In the genomic region with DNA sequence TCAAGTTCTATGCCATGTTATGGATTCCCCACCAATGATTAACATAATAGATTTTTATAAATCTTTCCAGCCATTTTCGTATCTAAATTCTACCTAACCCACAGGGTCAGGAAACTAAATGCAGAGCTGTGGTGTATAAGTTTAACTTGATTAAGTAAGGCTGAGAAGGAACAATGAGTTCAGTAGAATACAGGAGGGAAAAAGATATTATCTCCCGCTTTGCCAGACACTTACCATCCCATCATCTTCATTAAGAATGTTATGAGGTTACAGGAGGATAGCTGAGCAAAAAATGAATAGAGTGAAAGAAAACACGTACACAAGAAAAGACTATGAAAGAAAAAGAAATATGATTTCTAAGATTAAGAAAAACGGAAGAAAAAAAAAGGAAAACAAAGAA, we compare ENCODE assay signal across 21 cellular contexts. TPM values are rescaled to one million over a fixed set of nuclear protein-coding genes. Genes with fewer than 3 reads are reported as not detected.
DNase-seq lines count a peak whose midpoint lies in the region; ATAC-seq and TF ChIP-seq lines count a peak whose summit lies in the region.
"Had no signal": no experiment of that assay in that cellular context is flagged by ENCODE, and none has a peak within 500 bp of the region (broad histone marks: within the 10 kb centered on the region; RNA-seq: fewer than 3 reads in every experiment).

No MANE protein-coding gene starts in this region.

- no peaks in the 10 kb centered on the region; the same call in 1 of the 2 replicates for H4K20me1 ChIP-seq in SK-N-SH (ENCODE audit: insufficient read depth)
- H4K20me1 ChIP-seq: BLaER1 had no signal

- no peak for TF ChIP-seq CTCF in SK-N-SH (IDR thresholded peaks at IDR 0.05)
- TF ChIP-seq CTCF in natural killer cell (IDR thresholded peaks at IDR 0.05), result no peak

- H3K4me2 ChIP-seq in SK-N-SH, result no peak overlapping the region
- H3K4me2 ChIP-seq: BLaER1 had no signal

- WGBS in SK-N-SH (ENCODE audit: low lambda C conversion rate), result 74% methylated on average over 4 of the region's 4 CpGs

- peak overlapping the region in 1 of 2 experiments; percentile 67; a peak in 2 of 4 replicates for H3K27ac ChIP-seq in SK-N-SH (ENCODE audit: low read depth in 2 of 2, low read length in 1 of 2)
- H3K27ac ChIP-seq: 22Rv1, BLaER1, C4-2B, GM23248 had no signal

- POLR2A ChIA-PET in SK-N-SH (lab: Yijun Ruan, JAX), result no interaction called here
- POLR2A ChIA-PET in naive thymus-derived CD8-positive, alpha-beta T cell (lab: Charles Lee), result no interaction called here

- no peak for TF ChIP-seq RAD21 in SK-N-SH (IDR thresholded peaks at IDR 0.05; ENCODE audit: low read length)

- peak in 1 of 2 experiments; percentile 34; a peak in 1 of 4 replicates for TF ChIP-seq EP300 in SK-N-SH (IDR thresholded peaks at IDR 0.05; ENCODE audit: borderline replicate concordance in 1 of 2, low read depth in 1 of 2, low read length in 1 of 2)

- ATAC-seq in SK-N-SH treated with all-trans-retinoic acid at 6 μM for 48 hours (no peak), natural killer cell (no peak)
- no peak for ATAC-seq in natural killer cell treated with Interleukin-12 subunit alpha and Interleukin-12 subunit beta and Interleukin-15 and Interleukin-18, amount 100 ng/mL, for 72 hours
- no peak for ATAC-seq in naive thymus-derived CD8-positive, alpha-beta T cell
- ATAC-seq: GM12878 had no signal

- peak overlapping the region; percentile 39 to 43 for H3K27ac Mint-ChIP-seq in natural killer cell treated with Interleukin-12 subunit alpha and Interleukin-12 subunit beta and Interleukin-15 and Interleukin-18, amount 100 ng/mL, for 72 hours
- peak overlapping the region in 1 of 2 donors; percentile 3 for H3K27ac Mint-ChIP-seq in natural killer cell
- peak overlapping the region in 7 of 10 donors; percentile 27 to 69 (median 33) for H3K27ac Mint-ChIP-seq in naive thymus-derived CD8-positive, alpha-beta T cell
- H3K27ac Mint-ChIP-seq: B cell; CD4-positive, alpha-beta T cell had no signal

- H3K27me3 ChIP-seq in SK-N-SH (ENCODE audit: insufficient read depth), result no peaks in the 10 kb centered on the region
- H3K27me3 ChIP-seq: BLaER1 had no signal

- H3F3A ChIP-seq in SK-N-SH (replicated peaks; ENCODE audit: insufficient read depth), result peaks cover 14% of the 10 kb centered on the region

- no peak overlapping the region for H2AFZ ChIP-seq in SK-N-SH (ENCODE audit: low read depth)
- H2AFZ ChIP-seq: GM23248 had no signal

- DNase-seq in SK-N-SH, result peak; percentile 36
- DNase-seq in natural killer cell treated with Interleukin-12 subunit alpha and Interleukin-12 subunit beta and Interleukin-15 and Interleukin-18, amount 100 ng/mL, for 72 hours (ENCODE audit: low spot score), result no peak
- no peak for DNase-seq in natural killer cell
- no peak for DNase-seq in naive thymus-derived CD8-positive, alpha-beta T cell
- no peak for DNase-seq in NCI-H446 (lab: John Stamatoyannopoulos, UW)
- DNase-seq in NCI-H1417 treated with DMSO at 0.1 percent for 48 hours (lab: John Stamatoyannopoulos, UW), result no peak
- DNase-seq: CD4-positive, alpha-beta T cell; CD8-positive, alpha-beta memory T cell; DMS 273 treated with DMSO at 0.1 percent for 48 hours; DMS79; EL; GDM1; GM23248; H7; HCEC 1CT had no signal

- H3K9ac ChIP-seq in SK-N-SH, result no peak overlapping the region
- H3K9ac ChIP-seq: BLaER1, GM23248 had no signal

- H3K79me2 ChIP-seq in SK-N-SH (ENCODE audit: insufficient read depth), result no peaks in the 10 kb centered on the region; the same call in 1 of the 2 replicates

- peaks cover 0 to 5% of the 10 kb centered on the region in 2 experiments; a peak in 2 of 4 replicates for H3K4me1 ChIP-seq in SK-N-SH (ENCODE audit: control insufficient read depth in 1 of 2, insufficient read depth in 2 of 2, low read depth in 1 of 2, low read length in 1 of 2)
- H3K4me1 ChIP-seq: BLaER1 had no signal

- H3K9me2 ChIP-seq in SK-N-SH, result peaks cover 5% of the 10 kb centered on the region; the same call in 1 of the 2 replicates

- H3K4me3 ChIP-seq in SK-N-SH (ENCODE audit: low read depth in 2 of 2, low read length in 1 of 2), result no peak overlapping the region
- H3K4me3 ChIP-seq: BLaER1, GM12878, GM23248 had no signal

- H3K36me3 Mint-ChIP-seq in natural killer cell treated with Interleukin-12 subunit alpha and Interleukin-12 subunit beta and Interleukin-15 and Interleukin-18, amount 100 ng/mL, for 72 hours, result no peaks in the 10 kb centered on the region
- no peaks in the 10 kb centered on the region for H3K36me3 Mint-ChIP-seq in natural killer cell
- H3K36me3 Mint-ChIP-seq in naive thymus-derived CD8-positive, alpha-beta T cell, result peaks cover 0 to 61% (median 22%) of the 10 kb centered on the region in 3 donors

- H3K4me1 Mint-ChIP-seq in natural killer cell treated with Interleukin-12 subunit alpha and Interleukin-12 subunit beta and Interleukin-15 and Interleukin-18, amount 100 ng/mL, for 72 hours (ENCODE audit: low read depth in 2 of 2), result peaks cover 0 to 4% of the 10 kb centered on the region in 2 donors
- no peaks in the 10 kb centered on the region for H3K4me1 Mint-ChIP-seq in natural killer cell
- peaks cover 0 to 18% (median 13%) of the 10 kb centered on the region in 4 donors for H3K4me1 Mint-ChIP-seq in naive thymus-derived CD8-positive, alpha-beta T cell
- H3K4me1 Mint-ChIP-seq: B cell had no signal

- peaks cover 41 to 90% of the 10 kb centered on the region in 2 experiments for H3K36me3 ChIP-seq in SK-N-SH (replicated peaks in 1 of 2; ENCODE audit: control insufficient read depth in 1 of 2, insufficient read depth in 2 of 2, low read length in 1 of 2)

- H3K4me3 Mint-ChIP-seq in natural killer cell treated with Interleukin-12 subunit alpha and Interleukin-12 subunit beta and Interleukin-15 and Interleukin-18, amount 100 ng/mL, for 72 hours, result no peak overlapping the region
- H3K4me3 Mint-ChIP-seq in natural killer cell, result no peak overlapping the region
- no peak overlapping the region for H3K4me3 Mint-ChIP-seq in naive thymus-derived CD8-positive, alpha-beta T cell
- H3K4me3 Mint-ChIP-seq: B cell; CD4-positive, alpha-beta T cell; CD8-positive, alpha-beta memory T cell had no signal

- H3K9me3 ChIP-seq in SK-N-SH, result no peaks in the 10 kb centered on the region
- H3K9me3 ChIP-seq: BLaER1 had no signal

- no peaks in the 10 kb centered on the region for H3K27me3 Mint-ChIP-seq in natural killer cell treated with Interleukin-12 subunit alpha and Interleukin-12 subunit beta and Interleukin-15 and Interleukin-18, amount 100 ng/mL, for 72 hours
- no peaks in the 10 kb centered on the region for H3K27me3 Mint-ChIP-seq in natural killer cell (ENCODE audit: low read depth in 2 of 2)
- no peaks in the 10 kb centered on the region for H3K27me3 Mint-ChIP-seq in naive thymus-derived CD8-positive, alpha-beta T cell
- H3K27me3 Mint-ChIP-seq: B cell; CD4-positive, alpha-beta T cell; CD8-positive, alpha-beta memory T cell had no signal

- CTCF ChIA-PET in SK-N-SH (lab: Yijun Ruan, JAX), result interaction anchor here (0.6 to 1.6 kb wide), 2 partner anchors 25 to 27 kb away, joined by 3 to 7 read pairs; a partner anchor contains a TSS

- intact Hi-C loops in natural killer cell (cut with micrococcal nuclease), result no loop called here

- no peaks in the 10 kb centered on the region for H3K9me3 Mint-ChIP-seq in natural killer cell treated with Interleukin-12 subunit alpha and Interleukin-12 subunit beta and Interleukin-15 and Interleukin-18, amount 100 ng/mL, for 72 hours
- no peaks in the 10 kb centered on the region for H3K9me3 Mint-ChIP-seq in natural killer cell
- no peaks in the 10 kb centered on the region for H3K9me3 Mint-ChIP-seq in naive thymus-derived CD8-positive, alpha-beta T cell
- H3K9me3 Mint-ChIP-seq: CD4-positive, alpha-beta T cell; CD8-positive, alpha-beta memory T cell had no signal

TF ChIP-seq in SK-N-SH, 30 proteins besides CTCF, POLR2A, EP300 and RAD21:
- TF ChIP-seq FOXJ3 (CRISPR knock-in tag; IDR thresholded peaks at IDR 0.05), result 0 out of 2 replicates have a peak, but pooled peaks have one; percentile 28
- TF ChIP-seq MEF2A (IDR thresholded peaks at IDR 0.05; ENCODE audit: borderline replicate concordance, low read depth), result no peak
- peak; percentile 79 for TF ChIP-seq GATA2 (CRISPR knock-in tag; IDR thresholded peaks at IDR 0.05)
- peak; percentile 31 for TF ChIP-seq CHD2 (IDR thresholded peaks at IDR 0.05; ENCODE audit: low read length, partially characterized antibody)
TF ChIP-seq in SK-N-SH: peak in this region for 3.

TF ChIP-seq in SK-N-SH treated with all-trans-retinoic acid at 6 μM for 48 hours, 23 proteins besides CTCF, POLR2A, EP300 and RAD21 (continues in another document):
- TF ChIP-seq, protein P1, sequence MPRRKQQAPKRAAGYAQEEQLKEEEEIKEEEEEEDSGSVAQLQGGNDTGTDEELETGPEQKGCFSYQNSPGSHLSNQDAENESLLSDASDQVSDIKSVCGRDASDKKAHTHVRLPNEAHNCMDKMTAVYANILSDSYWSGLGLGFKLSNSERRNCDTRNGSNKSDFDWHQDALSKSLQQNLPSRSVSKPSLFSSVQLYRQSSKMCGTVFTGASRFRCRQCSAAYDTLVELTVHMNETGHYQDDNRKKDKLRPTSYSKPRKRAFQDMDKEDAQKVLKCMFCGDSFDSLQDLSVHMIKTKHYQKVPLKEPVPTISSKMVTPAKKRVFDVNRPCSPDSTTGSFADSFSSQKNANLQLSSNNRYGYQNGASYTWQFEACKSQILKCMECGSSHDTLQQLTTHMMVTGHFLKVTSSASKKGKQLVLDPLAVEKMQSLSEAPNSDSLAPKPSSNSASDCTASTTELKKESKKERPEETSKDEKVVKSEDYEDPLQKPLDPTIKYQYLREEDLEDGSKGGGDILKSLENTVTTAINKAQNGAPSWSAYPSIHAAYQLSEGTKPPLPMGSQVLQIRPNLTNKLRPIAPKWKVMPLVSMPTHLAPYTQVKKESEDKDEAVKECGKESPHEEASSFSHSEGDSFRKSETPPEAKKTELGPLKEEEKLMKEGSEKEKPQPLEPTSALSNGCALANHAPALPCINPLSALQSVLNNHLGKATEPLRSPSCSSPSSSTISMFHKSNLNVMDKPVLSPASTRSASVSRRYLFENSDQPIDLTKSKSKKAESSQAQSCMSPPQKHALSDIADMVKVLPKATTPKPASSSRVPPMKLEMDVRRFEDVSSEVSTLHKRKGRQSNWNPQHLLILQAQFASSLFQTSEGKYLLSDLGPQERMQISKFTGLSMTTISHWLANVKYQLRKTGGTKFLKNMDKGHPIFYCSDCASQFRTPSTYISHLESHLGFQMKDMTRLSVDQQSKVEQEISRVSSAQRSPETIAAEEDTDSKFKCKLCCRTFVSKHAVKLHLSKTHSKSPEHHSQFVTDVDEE (CRISPR knock-in tag; IDR thresholded peaks at IDR 0.05), result no peak
- TF ChIP-seq ZNF70 (CRISPR knock-in tag; IDR thresholded peaks at IDR 0.05) (no peak), ZC3H10 (CRISPR knock-in tag; IDR thresholded peaks at IDR 0.05) (no peak), TOX (CRISPR knock-in tag; IDR thresholded peaks at IDR 0.05; ENCODE audit: borderline replicate concordance) (no peak)

RNA-seq across cellular contexts. Expression of a gene that starts 27.1 kb away (rescaled TPM):
- 16.0 and 22.5 TPM in 2 replicates for polyA plus RNA-seq in SK-N-SH (2012; rRNA removed)
- polyA plus RNA-seq in SK-N-SH (2012; cell fraction: cytosol; rRNA removed), result 19.8 and 30.7 TPM in 2 replicates
- polyA plus RNA-seq in SK-N-SH (2012; cell fraction: nucleus; rRNA removed), result 30.2 and 64.7 TPM in 2 replicates
- 100 to 1,000 TPM; 141 to 155 TPM for total RNA-seq in natural killer cell treated with Interleukin-12 subunit alpha and Interleukin-12 subunit beta and Interleukin-15 and Interleukin-18, amount 100 ng/mL, for 72 hours
- total RNA-seq in natural killer cell, result 100 to 1,000 TPM; 195 to 247 (median 221) TPM
- total RNA-seq in naive thymus-derived CD8-positive, alpha-beta T cell, result 100 to 1,000 TPM; 332 to 395 TPM
- polyA plus RNA-seq in naive thymus-derived CD8-positive, alpha-beta T cell, result 100 to 1,000 TPM; 126 to 186 (median 168) TPM
